1 cellular context compared by ENCODE assay signal in the genomic region with DNA sequence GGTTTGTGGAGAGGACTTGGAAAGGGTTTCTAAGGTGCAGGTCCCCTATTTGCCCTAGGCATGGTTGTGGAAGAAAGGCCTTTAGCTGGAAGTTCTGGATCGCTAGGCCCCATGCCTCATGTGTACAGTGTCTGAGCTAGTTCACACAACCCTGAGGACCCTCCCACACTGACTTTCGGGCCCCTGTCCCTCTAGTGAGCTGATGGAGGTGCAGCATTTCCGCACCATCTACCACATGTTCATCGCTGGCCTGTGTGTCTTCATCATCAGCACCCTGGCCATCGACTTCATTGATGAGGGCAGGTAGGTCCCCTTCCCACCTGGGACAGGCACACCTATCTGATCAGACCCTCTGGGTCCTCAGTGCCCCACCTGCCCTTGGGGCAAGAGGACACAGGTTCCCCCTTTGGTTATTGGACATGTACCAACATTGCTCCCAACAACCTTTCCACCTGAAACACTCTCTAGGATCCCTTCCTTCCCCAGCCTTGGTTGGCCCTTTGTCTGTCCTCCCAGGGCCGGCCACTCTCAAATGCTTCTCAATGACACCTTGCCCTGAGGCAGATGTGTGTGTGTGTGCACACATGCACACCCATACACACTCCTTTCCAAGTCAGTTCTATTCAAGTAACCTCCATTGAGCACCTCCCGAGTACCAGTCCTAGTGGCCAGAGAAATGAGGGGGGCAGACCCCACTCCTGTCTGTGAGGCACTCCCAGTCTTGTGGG.
TF ChIP-seq lines count a peak whose summit lies in the region.

No MANE protein-coding gene starts in this region.

TF ChIP-seq in HepG2, 621 proteins besides CTCF, POLR2A, EP300 and RAD21:
- TF ChIP-seq SPEN (CRISPR knock-in tag; IDR thresholded peaks at IDR 0.05; ENCODE audit: low read depth) (no peak), MAF1 (CRISPR knock-in tag; IDR thresholded peaks at IDR 0.05; ENCODE audit: borderline replicate concordance) (no peak), MAFK (conservative IDR thresholded peaks at IDR 0.05 in 1 of 2, IDR thresholded peaks at IDR 0.05 in 1 of 2; ENCODE audit: low read length in 2 of 2) (no peak), GATAD2A (CRISPR knock-in tag; IDR thresholded peaks at IDR 0.05) (no peak)
TF ChIP-seq in HepG2: peak in this region for 0.
